In the genomic region with DNA sequence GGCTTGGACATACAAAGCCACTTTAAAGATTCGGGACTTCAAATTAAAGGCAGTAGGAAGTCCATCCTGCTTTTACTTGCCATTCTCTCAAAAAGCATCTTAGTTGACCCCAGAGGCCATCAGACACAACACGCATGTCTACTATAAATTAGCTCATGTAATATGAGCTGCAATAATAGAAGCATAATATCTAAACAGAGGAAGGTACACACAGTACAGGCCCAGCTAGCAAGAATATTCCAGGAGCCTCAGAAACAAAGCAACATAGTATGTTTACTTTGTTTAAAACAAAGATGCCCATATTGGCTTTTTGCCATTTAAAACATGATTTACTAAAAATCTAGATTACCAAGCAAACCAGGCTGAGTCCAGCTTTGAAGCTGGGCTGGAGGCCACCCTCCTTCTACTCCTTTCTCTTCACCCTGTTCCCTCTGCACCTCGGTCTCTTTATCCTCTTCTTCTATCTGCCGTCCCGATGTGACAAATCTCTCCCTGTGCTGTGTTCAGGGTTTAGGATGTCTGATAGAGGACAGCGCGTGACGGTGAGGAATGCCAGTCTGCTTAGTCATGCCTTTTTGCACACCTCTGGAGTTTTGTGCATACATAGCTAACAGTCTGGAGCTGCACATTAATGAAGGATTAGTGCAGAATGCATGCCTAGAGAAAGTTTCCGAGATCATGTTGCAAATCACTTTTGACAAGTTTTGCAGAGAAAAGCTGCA, we compare ENCODE assay signal across 10 cellular contexts. TPM values are rescaled to one million over a fixed set of nuclear protein-coding genes. Genes with fewer than 3 reads are reported as not detected.
DNase-seq lines count a peak whose midpoint lies in the region; ATAC-seq and TF ChIP-seq lines count a peak whose summit lies in the region.
"Had no signal": no experiment of that assay in that cellular context is flagged by ENCODE, and none has a peak within 500 bp of the region (broad histone marks: within the 10 kb centered on the region; RNA-seq: fewer than 3 reads in every experiment).

No MANE protein-coding gene starts in this region.

- 67 to 71% methylated on average over 9 of the region's 9 CpGs for WGBS in tibial nerve, 2 donors

- H3K27ac ChIP-seq in RWPE2 (ENCODE audit: poor library complexity, severe bottlenecking): no peak overlapping the region
- H3K27ac ChIP-seq in tibial nerve: no peak overlapping the region

- H3K36me3 ChIP-seq in RWPE2 (ENCODE audit: low read depth) (no peaks in the 10 kb centered on the region), tibial nerve (no peaks in the 10 kb centered on the region)

- H3K27ac Mint-ChIP-seq in activated CD8-positive, alpha-beta memory T cell treated with anti-CD3 and anti-CD28 coated beads, Interleukin-2, amount 10 ng/mL, durations not matched to agents 7 days and 5 days: no peak overlapping the region
- H3K27ac Mint-ChIP-seq: activated T-helper 2 cell treated with anti-CD3 and anti-CD28 coated beads, Interferon-gamma antibody, Interleukin-2, Interleukin-4, amounts not matched to agents 10 μg/mL and 5 μg/mL and 100 μg/mL, durations not matched to agents 14 hours and 24 hours and 36 hours had no signal

- ATAC-seq in RWPE2 (ENCODE audit: low read depth): peak; percentile 97
- peak; percentile 59 for ATAC-seq in omental fat pad (ENCODE audit: low FRiP score)
- ATAC-seq in GM18511 (IDR thresholded peaks at IDR 0.05; ENCODE audit: unreplicated experiment): no peak
- no peak for ATAC-seq in HG03135 (IDR thresholded peaks at IDR 0.05; ENCODE audit: unreplicated experiment)
- ATAC-seq in activated CD8-positive, alpha-beta memory T cell treated with anti-CD3 and anti-CD28 coated beads, Interleukin-2, amount 10 ng/mL, durations not matched to agents 7 days and 5 days: no peak

- no peaks in the 10 kb centered on the region for H3K4me1 ChIP-seq in RWPE2 (ENCODE audit: insufficient read depth, poor library complexity, severe bottlenecking)
- H3K4me1 ChIP-seq in tibial nerve: no peaks in the 10 kb centered on the region

- no peaks in the 10 kb centered on the region for H3K36me3 Mint-ChIP-seq in activated CD8-positive, alpha-beta memory T cell treated with anti-CD3 and anti-CD28 coated beads, Interleukin-2, amount 10 ng/mL, durations not matched to agents 7 days and 5 days

- TF ChIP-seq POLR2A in tibial nerve (IDR thresholded peaks at IDR 0.05): no peak

- H3K4me3 ChIP-seq in RWPE2 (ENCODE audit: severe bottlenecking) (no peak overlapping the region), fibroblast of pulmonary artery (replicated peaks; ENCODE audit: low read depth, low read length) (no peak overlapping the region), tibial nerve (no peak overlapping the region)

- H3K27me3 Mint-ChIP-seq in activated CD8-positive, alpha-beta memory T cell treated with anti-CD3 and anti-CD28 coated beads, Interleukin-2, amount 10 ng/mL, durations not matched to agents 7 days and 5 days: peaks cover 4% of the 10 kb centered on the region

- DNase-seq in ELF-1 (ENCODE audit: low read depth, low spot score) (peak; percentile 34), RWPE2 (ENCODE audit: low spot score) (no peak), fibroblast of pulmonary artery (ENCODE audit: low read depth) (peak; percentile 19), omental fat pad (ENCODE audit: low spot score) (no peak), tibial nerve (ENCODE audit: low spot score in 2 of 2) (no peak)
- DNase-seq in activated CD8-positive, alpha-beta memory T cell treated with anti-CD3 and anti-CD28 coated beads, Interleukin-2, amount 10 ng/mL, durations not matched to agents 7 days and 5 days: no peak
- DNase-seq: stimulated activated naive CD4-positive, alpha-beta T cell had no signal

- no peak for TF ChIP-seq EP300 in tibial nerve (IDR thresholded peaks at IDR 0.05)

- H3K9me3 Mint-ChIP-seq in activated CD8-positive, alpha-beta memory T cell treated with anti-CD3 and anti-CD28 coated beads, Interleukin-2, amount 10 ng/mL, durations not matched to agents 7 days and 5 days (ENCODE audit: low read depth): no peaks in the 10 kb centered on the region
- H3K9me3 Mint-ChIP-seq: activated T-helper 2 cell treated with anti-CD3 and anti-CD28 coated beads, Interferon-gamma antibody, Interleukin-2, Interleukin-4, amounts not matched to agents 10 μg/mL and 5 μg/mL and 100 μg/mL, durations not matched to agents 14 hours and 24 hours and 36 hours had no signal

- no peaks in the 10 kb centered on the region for H3K4me1 Mint-ChIP-seq in activated CD8-positive, alpha-beta memory T cell treated with anti-CD3 and anti-CD28 coated beads, Interleukin-2, amount 10 ng/mL, durations not matched to agents 7 days and 5 days

- no peaks in the 10 kb centered on the region for H3K27me3 ChIP-seq in RWPE2 (ENCODE audit: insufficient read depth, poor library complexity, severe bottlenecking)
- no peaks in the 10 kb centered on the region for H3K27me3 ChIP-seq in tibial nerve

- TF ChIP-seq CTCF in RWPE2 (IDR thresholded peaks at IDR 0.05; ENCODE audit: poor library complexity, severe bottlenecking) (no peak), fibroblast of pulmonary artery (IDR thresholded peaks at IDR 0.05; ENCODE audit: low read length, missing control alignments) (no peak), omental fat pad (IDR thresholded peaks at IDR 0.05) (no peak), tibial nerve (IDR thresholded peaks at IDR 0.05) (no peak)

- CTCF ChIA-PET in activated CD8-positive, alpha-beta memory T cell treated with anti-CD3 and anti-CD28 coated beads, Interleukin-2, amount 10 ng/mL, durations not matched to agents 7 days and 5 days (lab: Charles Lee): interaction anchor here (0.6 kb wide), 1 partner anchor 1374 kb away, joined by 3 read pairs; no protein-coding TSS in a partner anchor

- H3K4me3 Mint-ChIP-seq in activated CD8-positive, alpha-beta memory T cell treated with anti-CD3 and anti-CD28 coated beads, Interleukin-2, amount 10 ng/mL, durations not matched to agents 7 days and 5 days: no peak overlapping the region

- no peaks in the 10 kb centered on the region for H3K9me3 ChIP-seq in RWPE2 (ENCODE audit: severe bottlenecking)
- no peaks in the 10 kb centered on the region for H3K9me3 ChIP-seq in tibial nerve

RNA-seq across cellular contexts. Expression of a gene that starts 28.2 kb away (rescaled TPM):
- total RNA-seq in omental fat pad (10 to 100 TPM; 22.7 to 60.5 (median 43.7) TPM), tibial nerve (10 to 100 TPM; 26.1 to 58.3 (median 40.3) TPM)
- total RNA-seq in activated CD8-positive, alpha-beta memory T cell treated with anti-CD3 and anti-CD28 coated beads, Interleukin-2, amount 10 ng/mL, durations not matched to agents 7 days and 5 days: not detected

Comparison
In these comparisons a context has a peak if more than half of its experiments do, and no peak if none do; other contexts are left out.
1. DNase-seq: peak in ELF-1 (single experiment) and fibroblast of pulmonary artery (single experiment); none in RWPE2 (single experiment), omental fat pad (single experiment), activated CD8-positive, alpha-beta memory T cell treated with anti-CD3 and anti-CD28 coated beads, Interleukin-2, amount 10 ng/mL, durations not matched to agents 7 days and 5 days (single experiment) and tibial nerve (0 of 2).
2. ATAC-seq: peak in RWPE2 (single experiment) and omental fat pad (single experiment); none in GM18511 (single experiment), HG03135 (single experiment) and activated CD8-positive, alpha-beta memory T cell treated with anti-CD3 and anti-CD28 coated beads, Interleukin-2, amount 10 ng/mL, durations not matched to agents 7 days and 5 days (single experiment).
3. RNA of a gene that starts 28.2 kb away (total RNA-seq): 22.7 to 60.5 TPM in omental fat pad and 26.1 to 58.3 TPM in tibial nerve; not detected in activated CD8-positive, alpha-beta memory T cell treated with anti-CD3 and anti-CD28 coated beads, Interleukin-2, amount 10 ng/mL, durations not matched to agents 7 days and 5 days; every median in the first group is over 10 times any median in the second.